11 cellular contexts compared by ENCODE assay signal in genomic region chr11:59151761-59152160, GRCh38. TPM values are rescaled to one million over a fixed set of nuclear protein-coding genes. Genes with fewer than 3 reads are reported as not detected.
DNase-seq lines count a peak whose midpoint lies in the region; ATAC-seq and TF ChIP-seq lines count a peak whose summit lies in the region.
"Had no signal": no experiment of that assay in that cellular context is flagged by ENCODE, and none has a peak within 500 bp of the region (broad histone marks: within the 10 kb centered on the region; RNA-seq: fewer than 3 reads in every experiment).

No MANE protein-coding gene starts in this region.

- CTCF ChIA-PET in CD8-positive, alpha-beta memory T cell (lab: Charles Lee) = interaction anchor here (2.3 to 2.5 kb wide), 2 partner anchors 16 to 20 kb away, joined by 10 to 11 read pairs; partner anchors contain the start of gene DTX4
- CTCF ChIA-PET in T-cell (lab: Charles Lee) = interaction anchor here (0.5 to 2.4 kb wide), 6 partner anchors 16 to 115 kb away, joined by 3 to 11 read pairs (median 4); partner anchors contain the start of gene DTX4 (in 1 of the 2)

- H3K4me1 ChIP-seq in CD8-positive, alpha-beta memory T cell (ENCODE audit: insufficient read depth, low read length) = peaks cover 4% of the 10 kb centered on the region
- no peaks in the 10 kb centered on the region for H3K4me1 ChIP-seq in ascending aorta
- H3K4me1 ChIP-seq: tibial artery had no signal

- POLR2A ChIA-PET in CD8-positive, alpha-beta memory T cell (lab: Charles Lee) = no interaction called here
- POLR2A ChIA-PET in T-cell (lab: Charles Lee) = no interaction called here

- no peak for DNase-seq in CD8-positive, alpha-beta memory T cell
- DNase-seq in T-cell (no peak), retina (no peak), brain microvascular endothelial cell (no peak), ascending aorta (ENCODE audit: low spot score in 2 of 2) (no peak), AG08395 (ENCODE audit: low spot score) (no peak)
- DNase-seq: aorta, NCI-H1417 treated with DMSO at 0.1 percent for 48 hours, tibial artery had no signal

- TF ChIP-seq CTCF in brain microvascular endothelial cell (IDR thresholded peaks at IDR 0.05; ENCODE audit: low read depth, low read length, missing control alignments) = no peak
- TF ChIP-seq CTCF in ascending aorta (IDR thresholded peaks at IDR 0.05) = no peak

- H3K9me3 ChIP-seq in CD8-positive, alpha-beta memory T cell (ENCODE audit: low read length) = no peaks in the 10 kb centered on the region
- no peaks in the 10 kb centered on the region for H3K9me3 ChIP-seq in ascending aorta
- H3K9me3 ChIP-seq: tibial artery had no signal

- H3K9me3 Mint-ChIP-seq in CD8-positive, alpha-beta memory T cell = no peaks in the 10 kb centered on the region
- H3K9me3 Mint-ChIP-seq in T-cell = no peaks in the 10 kb centered on the region

- H3K36me3 Mint-ChIP-seq in CD8-positive, alpha-beta memory T cell = peaks cover 7 to 57% (median 17%) of the 10 kb centered on the region in 3 donors
- H3K36me3 Mint-ChIP-seq in T-cell = peaks cover 39% of the 10 kb centered on the region

- peak; percentile 60 for ATAC-seq in GM19043 (IDR thresholded peaks at IDR 0.05; ENCODE audit: low read depth, unreplicated experiment)
- ATAC-seq in HG02870 (IDR thresholded peaks at IDR 0.05; ENCODE audit: unreplicated experiment) = peak; percentile 58
- ATAC-seq in T-cell (replicated peaks in 1 of 4) = no peak

- no peaks in the 10 kb centered on the region for H3K36me3 ChIP-seq in CD8-positive, alpha-beta memory T cell (ENCODE audit: insufficient read depth, low read length)
- peaks cover 2% of the 10 kb centered on the region for H3K36me3 ChIP-seq in brain microvascular endothelial cell (replicated peaks)
- H3K36me3 ChIP-seq in ascending aorta = peaks cover 0 to 4% of the 10 kb centered on the region in 2 donors

- no peak overlapping the region for H3K4me3 ChIP-seq in CD8-positive, alpha-beta memory T cell (ENCODE audit: low read length)
- H3K4me3 ChIP-seq in brain microvascular endothelial cell (ENCODE audit: low read depth, low read length) (no peak overlapping the region), ascending aorta (no peak overlapping the region)
- H3K4me3 ChIP-seq: tibial artery had no signal

- no peak overlapping the region for H3K27ac ChIP-seq in CD8-positive, alpha-beta memory T cell (ENCODE audit: low read depth, low read length)
- H3K27ac ChIP-seq in brain microvascular endothelial cell (no peak overlapping the region), ascending aorta (no peak overlapping the region)
- H3K27ac ChIP-seq: tibial artery had no signal

- peak overlapping the region in 6 of 8 donors; percentile 5 to 89 (median 50) for H3K27ac Mint-ChIP-seq in CD8-positive, alpha-beta memory T cell
- peak overlapping the region; percentile 24 to 62 for H3K27ac Mint-ChIP-seq in T-cell

- in situ Hi-C loops in brain microvascular endothelial cell (cut with HindIII; ENCODE audit: low pct_ligation_motif_present, low sequenced_read_pairs) = no loop called here

- no peaks in the 10 kb centered on the region for H3K27me3 Mint-ChIP-seq in CD8-positive, alpha-beta memory T cell
- no peaks in the 10 kb centered on the region for H3K27me3 Mint-ChIP-seq in T-cell

- intact Hi-C loops in ascending aorta (cut with DNase I) = no loop called here

- H3K4me3 Mint-ChIP-seq in CD8-positive, alpha-beta memory T cell = peak overlapping the region in 2 of 7 donors; percentile 16 to 49
- peak overlapping the region in 2 of 3 donors; percentile 1 to 57 for H3K4me3 Mint-ChIP-seq in T-cell

- H3K4me1 Mint-ChIP-seq in CD8-positive, alpha-beta memory T cell = peaks cover 14 to 54% (median 41%) of the 10 kb centered on the region in 3 donors
- peaks cover 0 to 37% (median 21%) of the 10 kb centered on the region in 3 donors for H3K4me1 Mint-ChIP-seq in T-cell

- no peaks in the 10 kb centered on the region for H3K27me3 ChIP-seq in CD8-positive, alpha-beta memory T cell (ENCODE audit: insufficient read depth, low read length, poor library complexity, severe bottlenecking)
- no peaks in the 10 kb centered on the region for H3K27me3 ChIP-seq in brain microvascular endothelial cell (replicated peaks)
- H3K27me3 ChIP-seq in ascending aorta = no peaks in the 10 kb centered on the region
- H3K27me3 ChIP-seq: tibial artery had no signal

RNA-seq across cellular contexts. Expression of gene FAM111A, which starts 9.1 kb away (rescaled TPM):
- total RNA-seq in CD8-positive, alpha-beta memory T cell = 10 to 100 TPM; 71.1 to 73.5 TPM
- 31.7 TPM for polyA plus RNA-seq in CD8-positive, alpha-beta memory T cell
- 10 to 100 TPM; 75.9 to 90.2 (median 78.9) TPM for total RNA-seq in T-cell
- 54.3 TPM for total RNA-seq in ascending aorta

RNA-seq across cellular contexts. Expression of gene DTX4, which starts 20.2 kb away (rescaled TPM):
- under 1 TPM; 0.24 to 0.38 TPM for total RNA-seq in CD8-positive, alpha-beta memory T cell
- polyA plus RNA-seq in CD8-positive, alpha-beta memory T cell = 0.98 TPM
- total RNA-seq in T-cell = 1 to 10 TPM in 4 of 5 donors, under 1 TPM in 1; 0.70 to 3.7 (median 2.1) TPM
- 9.6 TPM for total RNA-seq in ascending aorta

RNA-seq across cellular contexts. Expression of gene FAM111B, which starts 44.7 kb away (rescaled TPM):
- total RNA-seq in CD8-positive, alpha-beta memory T cell = 10 to 100 TPM; 40.9 to 46.5 TPM
- 0.12 TPM for polyA plus RNA-seq in CD8-positive, alpha-beta memory T cell
- 1 to 10 TPM; 1.2 to 3.8 (median 1.3) TPM for total RNA-seq in T-cell
- total RNA-seq in ascending aorta = not detected

Comparison
In these comparisons a context has a peak if more than half of its experiments do, and no peak if none do; other contexts are left out.
1. ATAC-seq: peak in GM19043 (single experiment) and HG02870 (single experiment); none in T-cell (0 of 4).
2. RNA of gene FAM111B, which starts 44.7 kb away (total RNA-seq): 40.9 to 46.5 TPM in CD8-positive, alpha-beta memory T cell; 1.2 to 3.8 TPM in T-cell and not detected in ascending aorta (single experiment); every median in the first group is over 4 times any median in the second.